22 cellular contexts compared by ENCODE assay signal in genomic region chr10:34016541-34016940, GRCh38.
"Had no signal": no experiment of that assay in that cellular context is flagged by ENCODE, and none has a peak within 500 bp of the region (broad histone marks: within the 10 kb centered on the region; RNA-seq: fewer than 3 reads in every experiment).

No MANE protein-coding gene starts in this region.

- H3K36me3 ChIP-seq: Peyer's patch, SJCRH30 had no signal

- H2AFZ ChIP-seq: PC-9 had no signal

- H3K9ac ChIP-seq: KMS-11 had no signal

- H3K9me3 ChIP-seq: Peyer's patch, SJCRH30 had no signal

- DNase-seq: Kasumi-1, MM.1S, NCI-H1105, NCI-H1417, NCI-H1436 treated with DMSO at 0.1 percent for 48 hours, NCI-H1694, NCI-H187 treated with DMSO at 0.1 percent for 48 hours, NCI-H2029 treated with DMSO at 0.1 percent for 48 hours, NCI-H2227 treated with DMSO at 0.1 percent for 48 hours, NCI-H524, NCI-H774, PC-9, Peyer's patch, SHP77 treated with DMSO at 0.1 percent for 48 hours, SJCRH30 had no signal

- H3K36me3 Mint-ChIP-seq: IgD-negative memory B cell had no signal

- H3K4me2 ChIP-seq: KMS-11, PC-9 had no signal

- H3K27me3 ChIP-seq: Peyer's patch, SJCRH30 had no signal

- H3K4me3 ChIP-seq: K562, PC-9, Peyer's patch, SJCRH30 had no signal

- ATAC-seq: Right ventricle myocardium inferior, SK-N-SH treated with all-trans-retinoic acid at 6 μM for 48 hours had no signal

- H3K4me1 ChIP-seq: Peyer's patch, SJCRH30 had no signal

- FAIRE-seq: HTR-8/SVneo had no signal

- H3K27ac ChIP-seq: HL-60, KMS-11, PC-9, Peyer's patch, SJCRH30 had no signal

- H3K4me1 Mint-ChIP-seq: IgD-negative memory B cell had no signal

- H3K27me3 Mint-ChIP-seq: IgD-negative memory B cell had no signal

- H3K4me3 Mint-ChIP-seq: IgD-negative memory B cell had no signal
